In the genomic region with DNA sequence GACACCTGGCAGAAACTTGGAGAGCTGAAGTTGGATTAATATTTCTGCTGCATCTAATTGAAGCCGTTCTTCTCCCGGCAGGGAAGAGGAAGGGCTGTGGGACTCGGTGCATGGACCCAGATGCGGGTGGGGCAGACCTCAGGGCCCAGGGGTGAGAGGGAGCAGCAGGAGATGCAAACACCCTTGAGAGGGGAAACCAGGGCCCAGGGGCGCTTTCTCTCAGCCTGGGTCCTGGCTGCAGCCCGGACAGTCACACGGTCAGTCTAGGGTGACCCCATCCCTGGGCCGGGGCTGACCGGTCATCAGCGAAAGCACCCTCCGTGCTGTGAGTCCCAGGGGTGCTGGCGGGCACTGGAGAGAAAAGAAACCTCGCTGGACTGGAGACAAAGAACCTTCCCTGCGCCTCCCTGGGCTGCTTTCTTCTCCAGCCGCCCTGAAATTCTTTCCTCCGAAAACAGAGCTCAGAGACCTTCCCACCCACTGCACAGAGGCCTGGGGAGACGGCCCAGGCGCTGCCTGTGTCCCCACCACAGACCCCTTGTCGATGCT, we compare ENCODE assay signal across 22 cellular contexts.
DNase-seq lines count a peak whose midpoint lies in the region; ATAC-seq, FAIRE-seq and TF ChIP-seq lines count a peak whose summit lies in the region.
"Had no signal": no experiment of that assay in that cellular context is flagged by ENCODE, and none has a peak within 500 bp of the region (broad histone marks: within the 10 kb centered on the region; RNA-seq: fewer than 3 reads in every experiment).

No MANE protein-coding gene starts in this region.

- H3K4me1 ChIP-seq in kidney (ENCODE audit: control insufficient read depth in 1 of 2, insufficient read depth in 1 of 2, low read depth in 1 of 2, low read length in 2 of 2) (no peaks in the 10 kb centered on the region), neuronal stem cell (ENCODE audit: control insufficient read depth in 2 of 2, insufficient read depth in 1 of 2, low read depth in 1 of 2, low read length in 2 of 2) (peaks cover 0 to 3% of the 10 kb centered on the region in 2 donors), spleen (peaks cover 0 to 8% (median 2%) of the 10 kb centered on the region in 6 donors)

- H3K4ac ChIP-seq in neuronal stem cell (ENCODE audit: low read length), result no peak overlapping the region

- no peak overlapping the region for H3K27ac Mint-ChIP-seq in activated T-cell treated with anti-CD3 and anti-CD28 coated beads, Interleukin-2, amount 50 U/mL, for 24 hours
- H3K27ac Mint-ChIP-seq in T-cell, result no peak overlapping the region
- H3K27ac Mint-ChIP-seq: CD8-positive, alpha-beta T cell; HFFc6 had no signal

- TF ChIP-seq POLR2A in spleen (IDR thresholded peaks at IDR 0.05), result no peak

- no peak overlapping the region for H2BK5ac ChIP-seq in neuronal stem cell (ENCODE audit: low read length)

- TF ChIP-seq CTCF in kidney (IDR thresholded peaks at IDR 0.05; ENCODE audit: borderline replicate concordance, extremely low read depth, insufficient read depth), result no peak
- no peak for TF ChIP-seq CTCF in spleen (IDR thresholded peaks at IDR 0.05 in 8 of 11, conservative IDR thresholded peaks at IDR 0.05 in 3 of 11)

- H3K36me3 ChIP-seq in kidney (ENCODE audit: control insufficient read depth in 1 of 2, insufficient read depth in 2 of 2, low read length in 2 of 2), result no peaks in the 10 kb centered on the region
- no peaks in the 10 kb centered on the region for H3K36me3 ChIP-seq in neuronal stem cell (replicated peaks in 1 of 2; ENCODE audit: control insufficient read depth in 2 of 2, insufficient read depth in 2 of 2, low read length in 2 of 2)
- peaks cover 0 to 48% (median 9%) of the 10 kb centered on the region in 6 donors for H3K36me3 ChIP-seq in spleen

- H2AFZ ChIP-seq in neuronal stem cell (ENCODE audit: low read length), result no peak overlapping the region

- no peak overlapping the region for H2BK12ac ChIP-seq in neuronal stem cell (ENCODE audit: low read length)

- H3K27me3 ChIP-seq in neuronal stem cell (ENCODE audit: control insufficient read depth in 3 of 3, insufficient read depth in 3 of 3, low read depth in 1 of 3, low read length in 3 of 3), result peaks cover 0 to 3% (median 0%) of the 10 kb centered on the region in 3 experiments
- H3K27me3 ChIP-seq in spleen (replicated peaks in 1 of 7), result no peaks in the 10 kb centered on the region

- no CpG with 5 or more reads among the region's 19 CpGs for WGBS in neuronal stem cell (ENCODE audit: extremely low coverage in 2 of 2, insufficient read length in 2 of 2, insufficient replicate concordance in 1 of 2), 2 donors
- 88 to 91% (median 91%) methylated on average over 19 of the region's 19 CpGs for WGBS in spleen, 5 donors

- no peak overlapping the region for H2BK120ac ChIP-seq in neuronal stem cell (ENCODE audit: low read depth, low read length)

- no peak for ATAC-seq in T-cell (replicated peaks in 1 of 4)
- ATAC-seq: CD8-positive, alpha-beta T cell; HepG2 had no signal

- H2BK15ac ChIP-seq in neuronal stem cell (ENCODE audit: low read length), result peak overlapping the region; percentile 12

- no peak overlapping the region for H3K14ac ChIP-seq in neuronal stem cell (ENCODE audit: low read length)

- peaks cover 4% of the 10 kb centered on the region for H3K4me1 Mint-ChIP-seq in activated T-cell treated with anti-CD3 and anti-CD28 coated beads, Interleukin-2, amount 50 U/mL, for 24 hours (ENCODE audit: low read depth)
- H3K4me1 Mint-ChIP-seq in T-cell, result peaks cover 0 to 6% (median 2%) of the 10 kb centered on the region in 3 donors
- H3K4me1 Mint-ChIP-seq: CD14-positive monocyte had no signal

- POLR2A ChIA-PET in T-cell (lab: Charles Lee), result no interaction called here

- H3K27ac ChIP-seq in kidney (ENCODE audit: low read depth in 2 of 2, low read length in 2 of 2), result no peak overlapping the region
- no peak overlapping the region for H3K27ac ChIP-seq in neuronal stem cell (replicated peaks; ENCODE audit: low read length)
- H3K27ac ChIP-seq in spleen, result no peak overlapping the region
- H3K27ac ChIP-seq: 22Rv1 had no signal

- peaks cover 45% of the 10 kb centered on the region for H3K36me3 Mint-ChIP-seq in activated T-cell treated with anti-CD3 and anti-CD28 coated beads, Interleukin-2, amount 50 U/mL, for 24 hours (ENCODE audit: low read depth)
- H3K36me3 Mint-ChIP-seq in T-cell, result peaks cover 10% of the 10 kb centered on the region

- H3K79me1 ChIP-seq in neuronal stem cell (ENCODE audit: low read depth, low read length), result no peaks in the 10 kb centered on the region

- H3K9ac ChIP-seq in kidney (ENCODE audit: low read length in 2 of 2) (no peak overlapping the region), neuronal stem cell (ENCODE audit: low read depth, low read length, poor library complexity) (no peak overlapping the region)

- H3K4me2 ChIP-seq in neuronal stem cell (ENCODE audit: insufficient read depth, low read length, poor library complexity, severe bottlenecking), result no peak overlapping the region

- DNase-seq in activated T-cell treated with anti-CD3 and anti-CD28 coated beads, Interleukin-2, amount 50 U/mL, for 24 hours, result peak; percentile 19
- no peak for DNase-seq in activated T-cell treated with anti-CD3 and anti-CD28 coated beads, Interleukin-2, amount 50 U/mL, for 48 hours
- peak; percentile 66 for DNase-seq in kidney
- no peak for DNase-seq in neuronal stem cell (ENCODE audit: low spot score)
- no peak for DNase-seq in SKM-1 treated with dmso at 0.1 percent for 144 hours (lab: John Stamatoyannopoulos, UW; ENCODE audit: unreplicated experiment)
- DNase-seq in T-cell, result no peak
- DNase-seq in spleen, result no peak
- DNase-seq: CD8-positive, alpha-beta T cell; COR-L47; DMS153; DMS79 treated with DMSO at 0.1 percent for 48 hours; EL; GOT3; HCEC 1CT; HFFc6 had no signal

- no peaks in the 10 kb centered on the region for H3K27me3 Mint-ChIP-seq in activated T-cell treated with anti-CD3 and anti-CD28 coated beads, Interleukin-2, amount 50 U/mL, for 24 hours
- H3K27me3 Mint-ChIP-seq in T-cell, result no peaks in the 10 kb centered on the region

- H3K9me3 ChIP-seq in kidney (ENCODE audit: control insufficient read depth in 1 of 2, low read length in 2 of 2) (no peaks in the 10 kb centered on the region), neuronal stem cell (replicated peaks in 1 of 2; ENCODE audit: control insufficient read depth in 2 of 2, insufficient read depth in 1 of 2, low read depth in 1 of 2, low read length in 2 of 2) (peaks cover under 1 to 4% of the 10 kb centered on the region in 2 donors), spleen (peaks cover 0 to 9% (median 0%) of the 10 kb centered on the region in 8 donors)

- H4K8ac ChIP-seq in neuronal stem cell (ENCODE audit: low read depth, low read length), result no peak overlapping the region

- FAIRE-seq in kidney (lab: Jason Lieb, UNC), result no peak
- FAIRE-seq: D721Med, G401.6, GM12891, HepG2, HTR-8/SVneo had no signal

- intact Hi-C loops in kidney (cut with DNase I), result no loop called here
- intact Hi-C loops in spleen (cut with DNase I; ENCODE audit: low total_unique reads), result no loop called here

- H2AK5ac ChIP-seq in neuronal stem cell (ENCODE audit: low read depth, low read length), result no peak overlapping the region

- H3K4me3 ChIP-seq in kidney (ENCODE audit: low read length in 2 of 2) (no peak overlapping the region), neuronal stem cell (ENCODE audit: low read length in 2 of 2) (no peak overlapping the region), spleen (no peak overlapping the region)

- H4K91ac ChIP-seq in neuronal stem cell (ENCODE audit: low read depth, low read length, poor library complexity), result no peak overlapping the region

- no peak overlapping the region for H3K4me3 Mint-ChIP-seq in activated T-cell treated with anti-CD3 and anti-CD28 coated beads, Interleukin-2, amount 50 U/mL, for 24 hours
- no peak overlapping the region for H3K4me3 Mint-ChIP-seq in T-cell
- H3K4me3 Mint-ChIP-seq: CD14-positive monocyte; CD8-positive, alpha-beta T cell; HFFc6 had no signal

- no peaks in the 10 kb centered on the region for H3K9me3 Mint-ChIP-seq in activated T-cell treated with anti-CD3 and anti-CD28 coated beads, Interleukin-2, amount 50 U/mL, for 24 hours
- H3K9me3 Mint-ChIP-seq in T-cell, result no peaks in the 10 kb centered on the region
- H3K9me3 Mint-ChIP-seq: CD8-positive, alpha-beta T cell had no signal

- H3K23ac ChIP-seq in neuronal stem cell (ENCODE audit: low read depth, low read length, poor library complexity), result no peak overlapping the region

- CTCF ChIA-PET in T-cell (lab: Charles Lee), result no interaction called here

- peak overlapping the region; percentile 63 for H3K18ac ChIP-seq in neuronal stem cell (ENCODE audit: low read length)

Comparison
In these comparisons a context has a peak if more than half of its experiments do, and no peak if none do; other contexts are left out.
1. DNase-seq: peak in activated T-cell treated with anti-CD3 and anti-CD28 coated beads, Interleukin-2, amount 50 U/mL, for 24 hours (single experiment) and kidney (single experiment); none in activated T-cell treated with anti-CD3 and anti-CD28 coated beads, Interleukin-2, amount 50 U/mL, for 48 hours (0 of 2), neuronal stem cell (single experiment), SKM-1 treated with dmso at 0.1 percent for 144 hours (single experiment), T-cell (0 of 34) and spleen (single experiment).